36 cellular contexts compared by ENCODE assay signal in the genomic region with DNA sequence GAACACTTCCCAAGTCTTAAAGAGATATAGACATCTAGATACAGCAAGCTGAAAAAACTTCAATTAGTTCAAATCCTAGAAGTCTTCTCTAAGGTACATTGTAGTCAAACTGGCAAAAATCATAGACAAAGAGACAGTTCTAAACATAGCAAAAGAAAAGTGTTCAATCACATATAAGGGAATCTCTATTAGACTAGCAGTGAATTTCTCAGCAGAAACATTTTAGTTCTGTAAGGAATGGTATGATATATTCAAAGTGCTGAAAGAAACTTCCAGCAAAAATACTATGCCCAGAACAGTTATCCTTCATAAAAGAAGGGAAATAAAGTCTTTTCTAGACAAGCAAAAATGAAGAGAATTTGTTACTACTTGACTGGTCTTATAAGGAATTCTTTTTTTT.
"Had no signal": no experiment of that assay in that cellular context is flagged by ENCODE, and none has a peak within 500 bp of the region (broad histone marks: within the 10 kb centered on the region; RNA-seq: fewer than 3 reads in every experiment).

No MANE protein-coding gene starts in this region.

- H3K36me3 ChIP-seq: MG63 had no signal

- H3K9ac ChIP-seq: KMS-11 had no signal

- H3K4me3 ChIP-seq: MG63 had no signal

- H3K27ac ChIP-seq: KMS-11 had no signal

- H3K4me2 ChIP-seq: KMS-11 had no signal

- H3K27me3 ChIP-seq: MG63 had no signal

- DNase-seq: Kasumi-1, MG63, MM.1S, MV-4-11, NCI-H1048, NCI-H1092, NCI-H1092 treated with DMSO at 0.1 percent for 48 hours, NCI-H1105, NCI-H1105 treated with DMSO at 0.1 percent for 48 hours, NCI-H1417, NCI-H1417 treated with DMSO at 0.1 percent for 48 hours, NCI-H1436, NCI-H1436 treated with DMSO at 0.1 percent for 48 hours, NCI-H146, NCI-H1694, NCI-H187, NCI-H187 treated with DMSO at 0.1 percent for 48 hours, NCI-H1930, NCI-H2029, NCI-H2029 treated with DMSO at 0.1 percent for 48 hours, NCI-H2081, NCI-H2081 treated with DMSO at 0.1 percent for 48 hours, NCI-H2107, NCI-H2171, NCI-H2171 treated with DMSO at 0.1 percent for 48 hours, NCI-H2227 treated with DMSO at 0.1 percent for 48 hours, NCI-H226, NCI-H345, NCI-H446, NCI-H446 treated with DMSO at 0.1 percent for 48 hours, NCI-H510A, NCI-H510A treated with DMSO at 0.1 percent for 48 hours, NCI-H524, NCI-H524 treated with DMSO at 0.1 percent for 48 hours, NCI-H526 had no signal
